In genomic region chr2:24722141-24722790, GRCh38 we compare ENCODE assay signal across 12 cellular contexts.
A peak's percentile ranks its signal among the peaks of the same experiment; 100 is the strongest.
DNase-seq lines count a peak whose midpoint lies in the region; ATAC-seq and TF ChIP-seq lines count a peak whose summit lies in the region.
"Had no signal": no experiment of that assay in that cellular context is flagged by ENCODE, and none has a peak within 500 bp of the region (broad histone marks: within the 10 kb centered on the region; RNA-seq: fewer than 3 reads in every experiment).

No MANE protein-coding gene starts in this region.

- peak; percentile 55 for DNase-seq in ELR (ENCODE audit: low read depth)
- DNase-seq in amniotic epithelial cell (ENCODE audit: low read depth) = peak; percentile 43
- peak; percentile 2 for DNase-seq in kidney epithelial cell (ENCODE audit: low read depth)
- DNase-seq in NCI-H1436 (lab: John Stamatoyannopoulos, UW) = no peak
- no peak for DNase-seq in hypothalamus (lab: John Stamatoyannopoulos, UW)
- DNase-seq in HuH-7.5 (ENCODE audit: low spot score) = no peak
- DNase-seq: DND-41; naive thymus-derived CD8-positive, alpha-beta T cell; NCI-H510A treated with DMSO at 0.1 percent for 48 hours had no signal

- H3K4me1 ChIP-seq in skeletal muscle tissue (ENCODE audit: control insufficient read depth in 3 of 3, insufficient read depth in 3 of 3, low read length in 3 of 3) = peaks cover 4 to 13% (median 11%) of the 10 kb centered on the region in 3 donors
- H3K4me1 ChIP-seq: HAP-1 had no signal

- TF ChIP-seq CTCF in kidney epithelial cell (IDR thresholded peaks at IDR 0.05; ENCODE audit: insufficient read depth, low read length, poor library complexity, severe bottlenecking) = no peak

- H3K9ac ChIP-seq in skeletal muscle tissue (ENCODE audit: low read depth in 1 of 3, low read length in 3 of 3) = peak overlapping the region in 1 of 3 donors; percentile 11

- peak overlapping the region; percentile 86 for H3K27ac ChIP-seq in skeletal muscle tissue (ENCODE audit: low read depth, low read length)

- ATAC-seq in HG03432 (IDR thresholded peaks at IDR 0.05; ENCODE audit: unreplicated experiment) = no peak
- ATAC-seq: naive thymus-derived CD8-positive, alpha-beta T cell had no signal

- H3K9me3 ChIP-seq in skeletal muscle tissue (ENCODE audit: control insufficient read depth in 3 of 3, low read length in 3 of 3) = no peaks in the 10 kb centered on the region
- H3K9me3 ChIP-seq: HAP-1 had no signal

- H3K4me3 ChIP-seq in kidney epithelial cell (ENCODE audit: low read depth, low read length) (no peak overlapping the region), skeletal muscle tissue (ENCODE audit: low read length in 3 of 3) (no peak overlapping the region)
- H3K4me3 ChIP-seq: HAP-1 had no signal

- no peaks in the 10 kb centered on the region for H3K27me3 ChIP-seq in kidney epithelial cell (ENCODE audit: control insufficient read depth, insufficient read depth, low read length)
- H3K27me3 ChIP-seq in skeletal muscle tissue (ENCODE audit: control insufficient read depth in 3 of 3, insufficient read depth in 3 of 3, low read length in 3 of 3) = no peaks in the 10 kb centered on the region

- H3K36me3 ChIP-seq in kidney epithelial cell (ENCODE audit: control insufficient read depth, insufficient read depth, low read length) (no peaks in the 10 kb centered on the region), skeletal muscle tissue (ENCODE audit: control insufficient read depth in 3 of 3, insufficient read depth in 3 of 3, low read length in 3 of 3) (peaks cover 2 to 5% (median 5%) of the 10 kb centered on the region in 3 donors)
- H3K36me3 ChIP-seq: HAP-1 had no signal

Comparison
In these comparisons a context has a peak if more than half of its experiments do, and no peak if none do; other contexts are left out.
1. DNase-seq: peak in ELR (single experiment), amniotic epithelial cell (single experiment) and kidney epithelial cell (single experiment); none in NCI-H1436 (single experiment), hypothalamus (0 of 51) and HuH-7.5 (single experiment).